ENCODE assay signal across 34 cellular contexts in the genomic region with DNA sequence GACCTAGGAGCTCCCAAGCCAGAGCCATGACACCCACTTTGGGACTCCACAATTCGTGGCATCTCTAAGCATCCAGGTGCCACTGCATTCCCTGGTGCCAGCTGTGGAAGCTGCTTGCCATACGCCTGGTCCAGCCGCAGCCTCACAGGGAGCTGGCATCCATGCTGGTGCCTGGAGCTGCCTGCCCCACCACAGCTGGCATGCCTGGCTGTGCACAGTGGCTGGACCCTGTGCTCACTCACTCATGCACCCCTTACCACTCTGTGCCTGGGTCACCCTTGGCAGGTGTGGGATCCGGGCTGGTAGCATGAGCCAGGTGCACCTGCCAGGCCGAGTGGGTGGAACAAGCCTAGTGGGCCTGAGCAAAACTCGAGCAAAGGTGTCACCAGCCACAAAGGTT.
"Had no signal": no experiment of that assay in that cellular context is flagged by ENCODE, and none has a peak within 500 bp of the region (broad histone marks: within the 10 kb centered on the region; RNA-seq: fewer than 3 reads in every experiment).

No MANE protein-coding gene starts in this region.

- H3K27me3 ChIP-seq: MG63 had no signal

- H3K36me3 ChIP-seq: MG63 had no signal

- DNase-seq: Karpas-422, Kasumi-1, MG63, MM.1S, MV-4-11, NCI-H1048, NCI-H1092, NCI-H1092 treated with DMSO at 0.1 percent for 48 hours, NCI-H1105, NCI-H1105 treated with DMSO at 0.1 percent for 48 hours, NCI-H1417, NCI-H1417 treated with DMSO at 0.1 percent for 48 hours, NCI-H1436, NCI-H1436 treated with DMSO at 0.1 percent for 48 hours, NCI-H146, NCI-H1694, NCI-H1694 treated with DMSO at 0.1 percent for 48 hours, NCI-H187, NCI-H187 treated with DMSO at 0.1 percent for 48 hours, NCI-H1930, NCI-H2029, NCI-H2029 treated with DMSO at 0.1 percent for 48 hours, NCI-H2081, NCI-H2081 treated with DMSO at 0.1 percent for 48 hours, NCI-H2107, NCI-H2171, NCI-H2171 treated with DMSO at 0.1 percent for 48 hours, NCI-H2227 treated with DMSO at 0.1 percent for 48 hours, NCI-H226, NCI-H345, NCI-H446, NCI-H446 treated with DMSO at 0.1 percent for 48 hours, NCI-H510A, NCI-H510A treated with DMSO at 0.1 percent for 48 hours had no signal

- H3K4me3 ChIP-seq: MG63 had no signal

- H3K9me3 ChIP-seq: MG63 had no signal
